In the genomic region with DNA sequence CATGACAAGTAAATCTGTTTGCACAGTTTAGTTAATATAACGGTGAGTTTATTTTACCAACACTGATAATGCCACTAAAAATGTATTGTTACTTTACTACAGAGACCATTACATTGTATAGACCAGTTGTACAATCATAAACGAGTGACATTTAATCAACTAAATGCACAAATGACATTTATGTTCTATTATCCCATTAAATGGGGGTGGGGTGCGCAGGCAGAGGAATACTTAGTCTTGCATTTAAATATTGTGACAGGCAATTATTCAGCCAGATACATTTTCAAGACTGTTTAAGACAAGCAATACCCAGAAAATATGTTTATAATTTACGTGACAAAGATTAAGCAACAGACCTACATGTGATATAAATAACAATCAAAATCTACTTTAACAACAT, we compare ENCODE assay signal across 35 cellular contexts.
"Had no signal": no experiment of that assay in that cellular context is flagged by ENCODE, and none has a peak within 500 bp of the region (broad histone marks: within the 10 kb centered on the region; RNA-seq: fewer than 3 reads in every experiment).

No MANE protein-coding gene starts in this region.

- H3K27me3 ChIP-seq: adrenal gland, body of pancreas, brain microvascular endothelial cell, breast epithelium had no signal

- H3K9me3 ChIP-seq: adrenal gland, body of pancreas, breast epithelium had no signal

- H3K27ac Mint-ChIP-seq: activated B cell treated with CpG ODN at 0.5 μM for 24 hours; activated CD4-positive, alpha-beta memory T cell treated with anti-CD3 and anti-CD28 coated beads for 36 hours; activated CD4-positive, alpha-beta T cell treated with anti-CD3 and anti-CD28 coated beads, Interleukin-2, amount 10 ng/mL, durations not matched to agents 24 days and 14 days; activated CD8-positive, alpha-beta T cell treated with anti-CD3 and anti-CD28 coated beads for 36 hours; activated naive CD4-positive, alpha-beta T cell treated with anti-CD3 and anti-CD28 coated beads for 36 hours; activated naive CD4-positive, alpha-beta T cell treated with anti-CD3 and anti-CD28 coated beads, Interleukin-2, amount 50 U/mL, for 72 hours; activated naive CD8-positive, alpha-beta T cell treated with anti-CD3 and anti-CD28 coated beads for 36 hours; activated T-cell treated with anti-CD3 and anti-CD28 coated beads, Interleukin-2, amount 50 U/mL, for 72 hours; activated T-helper 1 cell treated with anti-CD3 and anti-CD28 coated beads, Interleukin-12 subunit alpha, Interleukin-12 subunit beta, Interleukin-2, Interleukin-4 antibody, amounts not matched to agents 30 ng/mL and 10 ng/mL and 1 ng/mL, durations not matched to agents 14 hours and 24 hours and 36 hours; activated T-helper 17 cell treated with anti-CD3 and anti-CD28 coated beads, Interleukin-2, amount 50 U/mL, for 72 hours; T-helper 2 cell treated with Interferon-gamma antibody and Interleukin-4, amounts not matched to agents 5 μg/mL and 100 μg/mL, for 36 hours had no signal

- FAIRE-seq: colon, TTC549 had no signal

- H3K9me3 Mint-ChIP-seq: activated B cell treated with CpG ODN at 0.5 μM for 24 hours; activated CD4-positive, alpha-beta memory T cell treated with anti-CD3 and anti-CD28 coated beads for 36 hours; activated CD4-positive, alpha-beta T cell treated with anti-CD3 and anti-CD28 coated beads, Interleukin-2, amount 10 ng/mL, durations not matched to agents 24 days and 14 days; activated CD8-positive, alpha-beta T cell treated with anti-CD3 and anti-CD28 coated beads for 36 hours; activated naive CD4-positive, alpha-beta T cell treated with anti-CD3 and anti-CD28 coated beads for 36 hours; activated naive CD8-positive, alpha-beta T cell treated with anti-CD3 and anti-CD28 coated beads for 36 hours; activated T-cell treated with anti-CD3 and anti-CD28 coated beads, Interleukin-2, amount 50 U/mL, for 4 hours; activated T-cell treated with anti-CD3 and anti-CD28 coated beads, Interleukin-2, amount 50 U/mL, for 72 hours; activated T-helper 1 cell treated with anti-CD3 and anti-CD28 coated beads, Interleukin-12 subunit alpha, Interleukin-12 subunit beta, Interleukin-2, Interleukin-4 antibody, amounts not matched to agents 30 ng/mL and 10 ng/mL and 1 ng/mL, durations not matched to agents 14 hours and 24 hours and 36 hours; activated T-helper 17 cell treated with anti-CD3 and anti-CD28 coated beads, Interleukin-2, amount 50 U/mL, for 72 hours; T-helper 2 cell treated with Interferon-gamma antibody and Interleukin-4, amounts not matched to agents 5 μg/mL and 100 μg/mL, for 36 hours had no signal

- H3K4me3 ChIP-seq: adrenal gland, body of pancreas, breast epithelium, coronary artery had no signal

- H3K4me1 ChIP-seq: adrenal gland, body of pancreas, breast epithelium had no signal

- H3K27ac ChIP-seq: adrenal gland, body of pancreas, brain microvascular endothelial cell, breast epithelium, coronary artery, VCaP had no signal

- H3K4me1 Mint-ChIP-seq: activated B cell treated with CpG ODN at 0.5 μM for 24 hours; activated T-helper 17 cell treated with anti-CD3 and anti-CD28 coated beads, Interleukin-2, amount 50 U/mL, for 72 hours had no signal

- DNase-seq: activated B cell treated with CpG ODN at 0.5 μM for 24 hours; activated CD4-positive, alpha-beta memory T cell treated with anti-CD3 and anti-CD28 coated beads for 36 hours; activated CD4-positive, alpha-beta T cell treated with anti-CD3 and anti-CD28 coated beads for 4 hours; activated CD4-positive, alpha-beta T cell treated with anti-CD3 and anti-CD28 coated beads, Interleukin-2, amount 10 ng/mL, durations not matched to agents 24 days and 14 days; activated CD4-positive, alpha-beta T cell treated with anti-CD3 and anti-CD28 coated beads, Interleukin-2, amount 50 U/mL, for 1 hour; activated CD4-positive, alpha-beta T cell treated with anti-CD3 and anti-CD28 coated beads, Interleukin-2, amount 50 U/mL, for 4 hours; activated CD4-positive, CD25-positive, alpha-beta regulatory T cell treated with anti-CD3 and anti-CD28 coated beads, Interleukin-2, amount 50 U/mL, for 72 hours; activated CD8-positive, alpha-beta memory T cell treated with anti-CD3 and anti-CD28 coated beads, Interleukin-2, amount 50 U/mL, for 4 hours; activated CD8-positive, alpha-beta T cell treated with anti-CD3 and anti-CD28 coated beads for 36 hours; activated effector memory CD4-positive, alpha-beta T cell treated with anti-CD3 and anti-CD28 coated beads, Interleukin-2, amount 50 U/mL, for 16 hours; activated gamma-delta T cell treated with Interleukin-2 at 50 U/mL for 16 hours; activated naive CD4-positive, alpha-beta T cell; activated naive CD4-positive, alpha-beta T cell treated with anti-CD3 and anti-CD28 coated beads for 36 hours; activated naive CD4-positive, alpha-beta T cell treated with anti-CD3 and anti-CD28 coated beads, Interleukin-2, amount 50 U/mL, for 16 hours; activated naive CD8-positive, alpha-beta T cell treated with anti-CD3 and anti-CD28 coated beads for 36 hours; activated T-cell treated with anti-CD3 and anti-CD28 coated beads for 4 hours; activated T-cell treated with anti-CD3 and anti-CD28 coated beads, Interleukin-2, amount 50 U/mL, for 1 hour; activated T-cell treated with anti-CD3 and anti-CD28 coated beads, Interleukin-2, amount 50 U/mL, for 4 hours; activated T-cell treated with anti-CD3 and anti-CD28 coated beads, Interleukin-2, amount 50 U/mL, for 72 hours; adrenal gland; amniotic stem cell; aorta; body of pancreas; brain microvascular endothelial cell; central memory CD4-positive, alpha-beta T cell; T-helper 9 cell had no signal

- ATAC-seq: activated CD8-positive, alpha-beta T cell treated with anti-CD3 and anti-CD28 coated beads for 36 hours; activated naive CD4-positive, alpha-beta T cell treated with anti-CD3 and anti-CD28 coated beads, Interleukin-2, amount 50 U/mL, for 72 hours; activated T-cell treated with anti-CD3 and anti-CD28 coated beads, Interleukin-2, amount 50 U/mL, for 4 hours; activated T-cell treated with anti-CD3 and anti-CD28 coated beads, Interleukin-2, amount 50 U/mL, for 72 hours; activated T-helper 17 cell treated with anti-CD3 and anti-CD28 coated beads, Interleukin-2, amount 50 U/mL, for 72 hours; body of pancreas had no signal

- H3K4me3 Mint-ChIP-seq: activated B cell treated with CpG ODN at 0.5 μM for 24 hours; activated CD4-positive, alpha-beta memory T cell treated with anti-CD3 and anti-CD28 coated beads for 36 hours; activated CD4-positive, alpha-beta T cell treated with anti-CD3 and anti-CD28 coated beads, Interleukin-2, amount 10 ng/mL, durations not matched to agents 24 days and 14 days; activated CD8-positive, alpha-beta T cell treated with anti-CD3 and anti-CD28 coated beads for 36 hours; activated naive CD4-positive, alpha-beta T cell treated with anti-CD3 and anti-CD28 coated beads for 36 hours; activated naive CD8-positive, alpha-beta T cell treated with anti-CD3 and anti-CD28 coated beads for 36 hours; activated T-cell treated with anti-CD3 and anti-CD28 coated beads, Interleukin-2, amount 50 U/mL, for 4 hours; activated T-cell treated with anti-CD3 and anti-CD28 coated beads, Interleukin-2, amount 50 U/mL, for 72 hours; activated T-helper 1 cell treated with anti-CD3 and anti-CD28 coated beads, Interleukin-12 subunit alpha, Interleukin-12 subunit beta, Interleukin-2, Interleukin-4 antibody, amounts not matched to agents 30 ng/mL and 10 ng/mL and 1 ng/mL, durations not matched to agents 14 hours and 24 hours and 36 hours; activated T-helper 17 cell treated with anti-CD3 and anti-CD28 coated beads, Interleukin-2, amount 50 U/mL, for 72 hours; T-helper 2 cell treated with Interferon-gamma antibody and Interleukin-4, amounts not matched to agents 5 μg/mL and 100 μg/mL, for 36 hours had no signal

- H3K27me3 Mint-ChIP-seq: activated B cell treated with CpG ODN at 0.5 μM for 24 hours; activated CD4-positive, alpha-beta memory T cell treated with anti-CD3 and anti-CD28 coated beads for 36 hours; activated CD4-positive, alpha-beta T cell treated with anti-CD3 and anti-CD28 coated beads, Interleukin-2, amount 10 ng/mL, durations not matched to agents 24 days and 14 days; activated CD8-positive, alpha-beta T cell treated with anti-CD3 and anti-CD28 coated beads for 36 hours; activated naive CD8-positive, alpha-beta T cell treated with anti-CD3 and anti-CD28 coated beads for 36 hours; activated T-helper 17 cell treated with anti-CD3 and anti-CD28 coated beads, Interleukin-2, amount 50 U/mL, for 72 hours had no signal
